8 cellular contexts compared by ENCODE assay signal in the genomic region with DNA sequence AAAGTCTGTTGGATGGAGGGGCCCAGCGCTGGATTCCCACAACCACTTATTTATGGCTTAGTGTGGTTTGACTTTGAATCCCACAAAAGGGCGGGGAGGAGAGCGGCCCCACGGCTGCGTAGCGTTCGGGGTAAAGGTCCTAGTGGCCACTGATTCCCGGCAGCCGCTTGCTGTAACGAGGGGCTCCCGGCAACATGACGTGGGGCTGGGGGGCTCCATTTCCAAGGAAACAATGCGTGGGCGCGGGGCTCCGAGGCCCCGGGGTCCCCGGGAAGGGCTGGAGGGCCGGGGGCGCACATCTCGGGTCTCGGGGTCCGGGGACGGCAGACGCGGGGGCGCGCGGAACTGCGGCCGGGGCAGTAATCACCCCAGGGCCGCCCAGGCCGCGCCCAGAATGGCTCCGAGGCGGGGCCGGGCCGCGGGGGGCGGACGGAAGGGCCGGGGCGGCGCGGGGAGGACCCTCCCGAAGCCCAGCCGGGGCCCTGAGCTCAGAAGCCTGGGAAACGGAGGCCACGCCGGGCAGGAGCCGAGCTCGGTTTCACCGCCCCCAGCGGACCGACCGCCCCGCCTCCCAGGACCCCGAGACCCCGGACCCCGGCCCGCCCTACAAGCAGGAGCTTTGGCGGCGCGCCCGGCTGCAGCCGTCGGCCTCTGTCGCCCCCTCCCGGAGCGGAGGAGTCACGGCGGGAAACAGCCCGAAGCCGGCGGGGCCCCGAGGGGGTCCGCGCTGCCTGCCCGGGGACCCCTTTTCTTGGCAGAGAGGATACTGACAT. TPM values are rescaled to one million over a fixed set of nuclear protein-coding genes. Genes with fewer than 3 reads are reported as not detected.
DNase-seq lines count a peak whose midpoint lies in the region; ATAC-seq and TF ChIP-seq lines count a peak whose summit lies in the region.

No MANE protein-coding gene starts in this region.

- H3K27me3 ChIP-seq in right atrium auricular region, result no peaks in the 10 kb centered on the region
- no peaks in the 10 kb centered on the region for H3K27me3 ChIP-seq in uterus

- TF ChIP-seq POLR2A in uterus (IDR thresholded peaks at IDR 0.05), result peak; percentile 38 to 68

- intact Hi-C loops in uterus (cut with DNase I; ENCODE audit: low total_unique reads), result loop anchor here (5.0 kb wide), 1 partner anchor 58 kb away; no protein-coding TSS in a partner anchor

- ATAC-seq in GM21717 (IDR thresholded peaks at IDR 0.05; ENCODE audit: unreplicated experiment), result peak; percentile 84

- peak overlapping the region; percentile 72 to 74 for H3K4me3 ChIP-seq in right atrium auricular region
- peak overlapping the region; percentile 39 to 58 for H3K4me3 ChIP-seq in uterus

- peak overlapping the region; percentile 63 for H3K9ac ChIP-seq in ES-I3 (ENCODE audit: low read depth, low read length)

- no peaks in the 10 kb centered on the region for H3K9me3 ChIP-seq in ES-I3 (ENCODE audit: control insufficient read depth, insufficient read depth, low read length)
- no peaks in the 10 kb centered on the region for H3K9me3 ChIP-seq in KOPT-K1 (ENCODE audit: insufficient read depth, low read length, poor library complexity, severe bottlenecking)
- H3K9me3 ChIP-seq in right atrium auricular region, result no peaks in the 10 kb centered on the region
- H3K9me3 ChIP-seq in uterus, result no peaks in the 10 kb centered on the region

- TF ChIP-seq CTCF in right atrium auricular region (IDR thresholded peaks at IDR 0.05) (peak; percentile 94 to 99), uterus (IDR thresholded peaks at IDR 0.05) (peak; percentile 93 to 98 (median 94))

- H3K4me1 ChIP-seq in ES-I3 (ENCODE audit: insufficient read depth, low read length), result peaks cover 4% of the 10 kb centered on the region; the same call in 1 of the 2 replicates
- H3K4me1 ChIP-seq in right atrium auricular region, result peaks cover 3 to 44% of the 10 kb centered on the region in 2 donors
- peaks cover 0 to 4% of the 10 kb centered on the region in 2 donors for H3K4me1 ChIP-seq in uterus

- peak overlapping the region; percentile 63 for H3K27ac ChIP-seq in KOPT-K1 (ENCODE audit: low read depth, low read length, poor library complexity, severe bottlenecking)
- peak overlapping the region; percentile 96 to 98 for H3K27ac ChIP-seq in right atrium auricular region
- H3K27ac ChIP-seq in uterus, result peak overlapping the region; percentile 92 to 94

- H3K36me3 ChIP-seq in ES-I3 (ENCODE audit: insufficient read depth, low read length) (no peaks in the 10 kb centered on the region), KOPT-K1 (ENCODE audit: insufficient read depth, low read length) (no peaks in the 10 kb centered on the region), right atrium auricular region (no peaks in the 10 kb centered on the region), uterus (no peaks in the 10 kb centered on the region)

- DNase-seq in T-helper 1 cell (peak; percentile 39 to 68 (median 58)), amniotic epithelial cell (ENCODE audit: low read depth) (peak; percentile 75), right atrium auricular region (ENCODE audit: low spot score) (peak; percentile 81), putamen (ENCODE audit: low spot score) (peak; percentile 63), uterus (peak; percentile 85 to 90)

RNA-seq across cellular contexts. Expression of a gene that starts 11.9 kb away (rescaled TPM):
- total RNA-seq in right atrium auricular region, result 100 to 1,000 TPM in 1 of 2 donors, 10 to 100 TPM in 1; 27.1 to 108 TPM
- 10 to 100 TPM in 2 of 4 donors, 1 to 10 TPM in 2; 1.2 to 16.5 (median 8.9) TPM for total RNA-seq in uterus

Comparison
In these comparisons a context has a peak if more than half of its experiments do, and no peak if none do; other contexts are left out.
1. Peak in every context shown above with its lines: DNase-seq, ATAC-seq, H3K4me3 ChIP-seq and H3K27ac ChIP-seq.